14 cellular contexts compared by ENCODE assay signal in the genomic region with DNA sequence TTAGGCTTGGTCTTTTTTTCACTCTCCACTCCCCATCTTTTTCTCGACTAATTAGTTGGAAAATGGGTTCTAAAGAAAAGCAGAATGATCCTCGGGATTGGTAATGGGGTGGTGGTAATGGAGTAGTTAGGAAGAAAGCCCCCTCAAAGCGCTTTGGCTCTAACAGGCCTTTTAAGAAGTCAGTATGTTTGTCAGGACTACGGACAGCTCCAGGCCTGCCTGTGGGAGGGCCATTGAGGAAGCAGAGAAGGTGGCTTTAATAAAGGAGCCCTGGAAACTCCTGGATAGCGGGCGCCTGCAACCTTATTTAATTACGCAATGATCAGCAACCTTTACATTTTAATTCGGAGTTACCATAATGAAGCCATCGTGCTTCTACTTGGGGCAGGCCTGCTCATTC.
A peak's percentile ranks its signal among the peaks of the same experiment; 100 is the strongest.
DNase-seq lines count a peak whose midpoint lies in the region; TF ChIP-seq lines count a peak whose summit lies in the region.
"Had no signal": no experiment of that assay in that cellular context is flagged by ENCODE, and none has a peak within 500 bp of the region (broad histone marks: within the 10 kb centered on the region; RNA-seq: fewer than 3 reads in every experiment).

No MANE protein-coding gene starts in this region.

- peaks cover 3% of the 10 kb centered on the region for H3K9me3 Mint-ChIP-seq in activated naive CD4-positive, alpha-beta T cell treated with anti-CD3 and anti-CD28 coated beads for 36 hours
- H3K9me3 Mint-ChIP-seq in CD14-positive monocyte: peaks cover 3 to 7% (median 5%) of the 10 kb centered on the region in 7 donors
- H3K9me3 Mint-ChIP-seq: effector memory CD8-positive, alpha-beta T cell had no signal

- no peak overlapping the region for H3K27ac Mint-ChIP-seq in activated naive CD4-positive, alpha-beta T cell treated with anti-CD3 and anti-CD28 coated beads for 36 hours
- H3K27ac Mint-ChIP-seq in CD14-positive monocyte: no peak overlapping the region
- H3K27ac Mint-ChIP-seq: effector memory CD8-positive, alpha-beta T cell had no signal

- peaks cover 4% of the 10 kb centered on the region for H3K27me3 Mint-ChIP-seq in activated naive CD4-positive, alpha-beta T cell treated with anti-CD3 and anti-CD28 coated beads for 36 hours (ENCODE audit: low read depth)
- H3K27me3 Mint-ChIP-seq in CD14-positive monocyte (ENCODE audit: low read depth in 3 of 3): peaks cover 0 to 2% (median 0%) of the 10 kb centered on the region in 3 donors

- no peak overlapping the region for H3K27ac ChIP-seq in testis
- H3K27ac ChIP-seq: heart right ventricle, suprapubic skin had no signal

- H3K4me1 Mint-ChIP-seq in activated naive CD4-positive, alpha-beta T cell treated with anti-CD3 and anti-CD28 coated beads for 36 hours (ENCODE audit: low read depth): no peaks in the 10 kb centered on the region
- H3K4me1 Mint-ChIP-seq in CD14-positive monocyte: no peaks in the 10 kb centered on the region

- H3K4me3 ChIP-seq in choroid plexus epithelial cell (ENCODE audit: low read depth, low read length) (no peak overlapping the region), testis (no peak overlapping the region)
- H3K4me3 ChIP-seq: HAP-1, heart right ventricle, suprapubic skin had no signal

- no peak for TF ChIP-seq CTCF in choroid plexus epithelial cell (conservative IDR thresholded peaks at IDR 0.05; ENCODE audit: low read depth, low read length)
- TF ChIP-seq CTCF in testis (IDR thresholded peaks at IDR 0.05): no peak
- no peak for TF ChIP-seq CTCF in CD14-positive monocyte (IDR thresholded peaks at IDR 0.05)

- H3K36me3 ChIP-seq in testis (ENCODE audit: low read depth, missing control alignments): no peaks in the 10 kb centered on the region
- H3K36me3 ChIP-seq: HAP-1, heart right ventricle, suprapubic skin had no signal

- peak; percentile 12 for DNase-seq in activated naive CD4-positive, alpha-beta T cell treated with anti-CD3 and anti-CD28 coated beads for 36 hours
- no peak for DNase-seq in activated naive CD4-positive, alpha-beta T cell treated with Interleukin-2 at 50 U/mL for 16 hours
- DNase-seq in NCI-H226: peak; percentile 28
- DNase-seq in choroid plexus epithelial cell (ENCODE audit: low read depth): peak; percentile 5
- peak; percentile 34 for DNase-seq in testis
- no peak for DNase-seq in cortex of kidney (lab: John Stamatoyannopoulos, UW)
- DNase-seq in CD14-positive monocyte (ENCODE audit: low spot score): no peak
- DNase-seq in SKM-1 treated with dmso at 0.1 percent for 144 hours (lab: John Stamatoyannopoulos, UW; ENCODE audit: unreplicated experiment): no peak
- DNase-seq: effector memory CD8-positive, alpha-beta T cell; NCI-H1048; NCI-H524 had no signal

- no peaks in the 10 kb centered on the region for H3K27me3 ChIP-seq in testis
- H3K27me3 ChIP-seq: heart right ventricle, suprapubic skin had no signal

- intact Hi-C loops in activated naive CD4-positive, alpha-beta T cell treated with anti-CD3 and anti-CD28 coated beads for 36 hours (cut with micrococcal nuclease): no loop called here
- intact Hi-C loops in testis (cut with DNase I; ENCODE audit: low total_unique reads): no loop called here
- intact Hi-C loops in CD14-positive monocyte (cut with micrococcal nuclease): no loop called here

- H3K9me3 ChIP-seq in testis: no peaks in the 10 kb centered on the region
- H3K9me3 ChIP-seq: HAP-1, suprapubic skin had no signal

- H3K4me3 Mint-ChIP-seq in activated naive CD4-positive, alpha-beta T cell treated with anti-CD3 and anti-CD28 coated beads for 36 hours: no peak overlapping the region
- no peak overlapping the region for H3K4me3 Mint-ChIP-seq in CD14-positive monocyte
- H3K4me3 Mint-ChIP-seq: effector memory CD8-positive, alpha-beta T cell had no signal

- TF ChIP-seq POLR2A in testis (IDR thresholded peaks at IDR 0.05): no peak

- CTCF ChIA-PET in activated naive CD4-positive, alpha-beta T cell treated with anti-CD3 and anti-CD28 coated beads for 36 hours (lab: Charles Lee): no interaction called here

- WGBS in testis, 2 donors: 14 to 15% methylated on average over 9 of the region's 9 CpGs

- H3K36me3 Mint-ChIP-seq in activated naive CD4-positive, alpha-beta T cell treated with anti-CD3 and anti-CD28 coated beads for 36 hours (ENCODE audit: low read depth): no peaks in the 10 kb centered on the region
- H3K36me3 Mint-ChIP-seq in CD14-positive monocyte: no peaks in the 10 kb centered on the region

- H3K4me1 ChIP-seq in testis: no peaks in the 10 kb centered on the region
- H3K4me1 ChIP-seq: HAP-1, heart right ventricle, suprapubic skin had no signal

Comparison
In these comparisons a context has a peak if more than half of its experiments do, and no peak if none do; other contexts are left out.
1. DNase-seq: peak in activated naive CD4-positive, alpha-beta T cell treated with anti-CD3 and anti-CD28 coated beads for 36 hours (single experiment), NCI-H226 (single experiment), choroid plexus epithelial cell (single experiment) and testis (single experiment); none in activated naive CD4-positive, alpha-beta T cell treated with Interleukin-2 at 50 U/mL for 16 hours (single experiment), cortex of kidney (single experiment), CD14-positive monocyte (single experiment) and SKM-1 treated with dmso at 0.1 percent for 144 hours (single experiment).